Comparison of ENCODE assay signal across 25 cellular contexts in genomic region chr12:31492599-31493196, GRCh38.
DNase-seq lines count a peak whose midpoint lies in the region; ATAC-seq, FAIRE-seq and TF ChIP-seq lines count a peak whose summit lies in the region.
"Had no signal": no experiment of that assay in that cellular context is flagged by ENCODE, and none has a peak within 500 bp of the region (broad histone marks: within the 10 kb centered on the region; RNA-seq: fewer than 3 reads in every experiment).

No MANE protein-coding gene starts in this region.

- H2AFZ ChIP-seq in ACC112 (ENCODE audit: low read length, unreplicated experiment) (no peak overlapping the region), astrocyte (ENCODE audit: low read depth, low read length) (no peak overlapping the region)
- H2AFZ ChIP-seq: neural progenitor cell had no signal

- no peak for FAIRE-seq in astrocyte (lab: Jason Lieb, UNC)
- FAIRE-seq in small intestine (lab: Jason Lieb, UNC): no peak

- H3K27me3 ChIP-seq in ACC112 (ENCODE audit: insufficient read depth, low read length): no peaks in the 10 kb centered on the region
- H3K27me3 ChIP-seq in HUES48 (ENCODE audit: control insufficient read depth, insufficient read depth, low read length): no peaks in the 10 kb centered on the region
- no peaks in the 10 kb centered on the region for H3K27me3 ChIP-seq in astrocyte (ENCODE audit: insufficient read depth, low read length)
- no peaks in the 10 kb centered on the region for H3K27me3 ChIP-seq in small intestine (ENCODE audit: control insufficient read depth in 2 of 2, insufficient read depth in 2 of 2, low read length in 2 of 2)
- H3K27me3 ChIP-seq: heart right ventricle, neural progenitor cell, transverse colon had no signal

- 100% methylated on average over 1 of the region's 2 CpGs; no CpG with 5 or more reads in 1 of the 2 experiments for WGBS in mesodermal cell (ENCODE audit: insufficient coverage in 2 of 2), 2 experiments
- 89 to 96% (median 96%) methylated on average over 2 of the region's 2 CpGs for WGBS in small intestine, 3 donors

- no peak overlapping the region for H3K9ac ChIP-seq in HUES48 (ENCODE audit: low read depth, low read length)
- H3K9ac ChIP-seq in astrocyte (ENCODE audit: low read length): no peak overlapping the region
- H3K9ac ChIP-seq: neural progenitor cell had no signal

- no peaks in the 10 kb centered on the region for H3K79me2 ChIP-seq in ACC112 (ENCODE audit: control insufficient read depth, insufficient read depth, low read length, unreplicated experiment)
- H3K79me2 ChIP-seq in astrocyte (ENCODE audit: insufficient read depth, low read length): no peaks in the 10 kb centered on the region

- H3K27ac ChIP-seq in ACC112 (ENCODE audit: low read depth, low read length) (peak overlapping the region; percentile 6; the same call in 1 of the 2 replicates), HUES48 (ENCODE audit: low read depth, low read length) (peak overlapping the region; percentile 5), astrocyte (ENCODE audit: low read depth, low read length) (peak overlapping the region; percentile 80), mesodermal cell (ENCODE audit: low read depth, low read length, severe bottlenecking) (peak overlapping the region; percentile 83), small intestine (ENCODE audit: low read depth in 1 of 2, low read length in 1 of 2) (no peak overlapping the region)
- H3K27ac ChIP-seq: HL-60, neural progenitor cell, transverse colon had no signal

- peak overlapping the region; percentile 77 for H3K4me2 ChIP-seq in astrocyte (ENCODE audit: low read length)
- H3K4me2 ChIP-seq: neural progenitor cell had no signal

- no peaks in the 10 kb centered on the region for H4K20me1 ChIP-seq in astrocyte (ENCODE audit: insufficient read depth, low read length)

- H3K36me3 ChIP-seq in ACC112 (ENCODE audit: insufficient read depth, low read length): no peaks in the 10 kb centered on the region
- H3K36me3 ChIP-seq in HUES48 (ENCODE audit: control insufficient read depth, insufficient read depth, low read length): peaks cover 3% of the 10 kb centered on the region; the same call in 1 of the 2 replicates
- H3K36me3 ChIP-seq in astrocyte (ENCODE audit: insufficient read depth, low read length): no peaks in the 10 kb centered on the region
- H3K36me3 ChIP-seq in mesodermal cell (ENCODE audit: control insufficient read depth, insufficient read depth, low read length): peaks cover 22% of the 10 kb centered on the region
- peaks cover 0 to 7% of the 10 kb centered on the region in 2 donors for H3K36me3 ChIP-seq in small intestine (ENCODE audit: control insufficient read depth in 2 of 2, insufficient read depth in 2 of 2, low read length in 2 of 2)
- H3K36me3 ChIP-seq: neural progenitor cell, transverse colon had no signal

- no peaks in the 10 kb centered on the region for H3K9me3 Mint-ChIP-seq in astrocyte (ENCODE audit: unreplicated experiment)
- H3K9me3 Mint-ChIP-seq: activated naive CD8-positive, alpha-beta T cell treated with anti-CD3 and anti-CD28 coated beads, Interleukin-2, amount 10 ng/mL, durations not matched to agents 7 days and 5 days; neural progenitor cell; stimulated activated memory B cell treated with anti-CD40 and anti-IgM and Interleukin-4, amounts not matched to agents 10 μg/mL and 1 μg/mL and 100 μg/mL, for 72 hours had no signal

- H3K4me3 ChIP-seq in ACC112 (ENCODE audit: low read depth, low read length) (no peak overlapping the region), HUES48 (ENCODE audit: low read depth, low read length) (no peak overlapping the region), astrocyte (ENCODE audit: insufficient read depth, low read depth, low read length) (no peak overlapping the region), mesodermal cell (ENCODE audit: extremely low read depth, insufficient read depth, low read length, poor library complexity, severe bottlenecking) (no peak overlapping the region), small intestine (ENCODE audit: low read depth in 1 of 2, low read length in 2 of 2) (no peak overlapping the region)
- H3K4me3 ChIP-seq: heart right ventricle, neural progenitor cell, transverse colon had no signal

- no peak for DNase-seq in astrocyte (ENCODE audit: low read depth)
- DNase-seq in NCI-H1417 treated with DMSO at 0.1 percent for 48 hours (lab: John Stamatoyannopoulos, UW): no peak
- DNase-seq in small intestine: no peak
- DNase-seq: activated CD8-positive, alpha-beta memory T cell treated with anti-CD3 and anti-CD28 coated beads for 24 hours; activated naive CD8-positive, alpha-beta T cell treated with anti-CD3 and anti-CD28 coated beads, Interleukin-2, amount 10 ng/mL, durations not matched to agents 7 days and 5 days; CD4-positive, alpha-beta memory T cell; central memory CD4-positive, alpha-beta T cell; DMS79; GOT3; heart right ventricle; KBM-7; mesendoderm; NCI-H510A; stimulated activated CD4-positive, alpha-beta T cell treated with anti-CD3 and anti-CD28 coated beads, Interleukin-15, amount 100 ng/mL, for 24 hours; T-helper 9 cell; transverse colon had no signal

- no peak overlapping the region for H3K27ac Mint-ChIP-seq in astrocyte (ENCODE audit: unreplicated experiment)
- H3K27ac Mint-ChIP-seq: activated naive CD8-positive, alpha-beta T cell treated with anti-CD3 and anti-CD28 coated beads, Interleukin-2, amount 10 ng/mL, durations not matched to agents 7 days and 5 days; CD4-positive, alpha-beta memory T cell had no signal

- no peak overlapping the region for H3K4me3 Mint-ChIP-seq in astrocyte (ENCODE audit: unreplicated experiment)
- H3K4me3 Mint-ChIP-seq: activated naive CD8-positive, alpha-beta T cell treated with anti-CD3 and anti-CD28 coated beads, Interleukin-2, amount 10 ng/mL, durations not matched to agents 7 days and 5 days; CD4-positive, alpha-beta memory T cell; neural progenitor cell; stimulated activated memory B cell treated with anti-CD40 and anti-IgM and Interleukin-4, amounts not matched to agents 10 μg/mL and 1 μg/mL and 100 μg/mL, for 72 hours had no signal

- H3K36me3 Mint-ChIP-seq in astrocyte (ENCODE audit: low read depth, unreplicated experiment): peaks cover 6% of the 10 kb centered on the region
- H3K36me3 Mint-ChIP-seq: activated naive CD8-positive, alpha-beta T cell treated with anti-CD3 and anti-CD28 coated beads, Interleukin-2, amount 10 ng/mL, durations not matched to agents 7 days and 5 days; CD4-positive, alpha-beta memory T cell had no signal

- H3K9me3 ChIP-seq in HUES48 (ENCODE audit: control insufficient read depth, insufficient read depth, low read length) (no peaks in the 10 kb centered on the region), astrocyte (ENCODE audit: insufficient read depth, low read depth, low read length) (no peaks in the 10 kb centered on the region), mesodermal cell (ENCODE audit: control insufficient read depth, low read length) (no peaks in the 10 kb centered on the region), small intestine (ENCODE audit: control insufficient read depth, low read depth) (no peaks in the 10 kb centered on the region)
- H3K9me3 ChIP-seq: heart right ventricle, transverse colon had no signal

- no peaks in the 10 kb centered on the region for H3K27me3 Mint-ChIP-seq in astrocyte (ENCODE audit: low read depth, unreplicated experiment)
- H3K27me3 Mint-ChIP-seq: stimulated activated memory B cell treated with anti-CD40 and anti-IgM and Interleukin-4, amounts not matched to agents 10 μg/mL and 1 μg/mL and 100 μg/mL, for 72 hours had no signal

- TF ChIP-seq CTCF in astrocyte (IDR thresholded peaks at IDR 0.05; ENCODE audit: insufficient read depth, low read depth, low read length): no peak

- H3K4me1 Mint-ChIP-seq in astrocyte (ENCODE audit: low read depth, unreplicated experiment): peaks cover 26% of the 10 kb centered on the region
- H3K4me1 Mint-ChIP-seq: activated naive CD8-positive, alpha-beta T cell treated with anti-CD3 and anti-CD28 coated beads, Interleukin-2, amount 10 ng/mL, durations not matched to agents 7 days and 5 days; CD4-positive, alpha-beta memory T cell had no signal

- H3K4me1 ChIP-seq in ACC112 (ENCODE audit: control insufficient read depth, insufficient read depth, low read length, unreplicated experiment) (peaks cover 32% of the 10 kb centered on the region), HUES48 (ENCODE audit: control insufficient read depth, insufficient read depth, low read length) (peaks cover 25% of the 10 kb centered on the region), astrocyte (ENCODE audit: insufficient read depth, low read length) (peaks cover 21% of the 10 kb centered on the region), mesodermal cell (ENCODE audit: control insufficient read depth, insufficient read depth, low read length, poor library complexity, severe bottlenecking) (peaks cover 13% of the 10 kb centered on the region), small intestine (ENCODE audit: control insufficient read depth in 2 of 2, insufficient read depth in 1 of 2, low read depth in 1 of 2, low read length in 1 of 2) (no peaks in the 10 kb centered on the region)

- ATAC-seq in GM18502 (IDR thresholded peaks at IDR 0.05; ENCODE audit: poor library complexity, unreplicated experiment) (no peak), HG02852 (IDR thresholded peaks at IDR 0.05; ENCODE audit: unreplicated experiment) (no peak)
- ATAC-seq: activated CD4-positive, CD25-positive, alpha-beta regulatory T cell treated with anti-CD3 and anti-CD28 coated beads, Interleukin-2, amount 50 U/mL, for 24 hours; stimulated activated memory B cell treated with anti-CD40 and anti-IgM and Interleukin-4, amounts not matched to agents 10 μg/mL and 1 μg/mL and 100 μg/mL, for 72 hours had no signal

Comparison
In these comparisons a context has a peak if more than half of its experiments do, and no peak if none do; other contexts are left out.
1. H3K27ac ChIP-seq: peak in ACC112 (single experiment), HUES48 (single experiment), astrocyte (single experiment) and mesodermal cell (single experiment); none in small intestine (0 of 2).